In the genomic region with DNA sequence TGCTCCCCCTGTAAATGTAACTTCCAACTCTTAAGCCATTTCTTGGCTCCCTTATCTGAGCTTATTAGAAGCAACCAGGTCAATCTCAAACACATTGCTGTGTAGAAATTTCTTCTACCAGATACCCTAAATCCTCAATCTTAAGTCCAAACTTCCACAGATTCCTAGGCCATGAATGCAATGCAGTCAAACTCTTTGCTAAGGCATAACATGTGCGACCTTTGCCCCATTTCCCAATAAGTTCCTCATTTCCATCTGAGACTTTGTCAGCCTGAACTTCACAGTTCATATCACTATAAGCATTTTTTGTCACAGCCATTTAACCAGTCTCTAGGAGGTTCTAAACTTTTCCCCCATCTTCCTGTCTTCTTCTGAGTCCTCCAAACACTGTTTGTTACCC, we compare ENCODE assay signal across 16 cellular contexts.
DNase-seq lines count a peak whose midpoint lies in the region; ATAC-seq and TF ChIP-seq lines count a peak whose summit lies in the region.
"Had no signal": no experiment of that assay in that cellular context is flagged by ENCODE, and none has a peak within 500 bp of the region (broad histone marks: within the 10 kb centered on the region; RNA-seq: fewer than 3 reads in every experiment).

No MANE protein-coding gene starts in this region.

- no peaks in the 10 kb centered on the region for H3K27me3 ChIP-seq in right lobe of liver
- H3K27me3 ChIP-seq: BLaER1 had no signal

- H3K4me3 ChIP-seq in AG10803 (ENCODE audit: low read length) (no peak overlapping the region), right lobe of liver (no peak overlapping the region)
- H3K4me3 ChIP-seq: BLaER1 had no signal

- no peaks in the 10 kb centered on the region for H3K4me1 ChIP-seq in right lobe of liver
- H3K4me1 ChIP-seq: BLaER1 had no signal

- no peaks in the 10 kb centered on the region for H3K36me3 ChIP-seq in right lobe of liver
- H3K36me3 ChIP-seq: BLaER1 had no signal

- H3K9me3 Mint-ChIP-seq in glutamatergic neuron (ENCODE audit: unreplicated experiment) = peaks cover 13% of the 10 kb centered on the region

- peak; percentile 91 for DNase-seq in AG10803 (ENCODE audit: low read depth)
- DNase-seq in HuH-7 (ENCODE audit: low spot score) = peak; percentile 9
- DNase-seq in amniotic epithelial cell (ENCODE audit: low read depth) = peak; percentile 70
- DNase-seq in right lobe of liver = no peak
- DNase-seq in NCI-H2171 (lab: John Stamatoyannopoulos, UW) = no peak
- no peak for DNase-seq in T-helper 9 cell
- DNase-seq in activated T-cell treated with anti-CD3 and anti-CD28 coated beads, Interleukin-2, amount 50 U/mL, for 48 hours = no peak
- DNase-seq in glutamatergic neuron = no peak
- DNase-seq: activated B cell treated with CpG ODN at 0.5 μM for 24 hours; activated gamma-delta T cell treated with Interleukin-2 at 50 U/mL for 16 hours; hypothalamus; left cardiac atrium; NCI-H2029; NCI-H526; stimulated activated naive CD4-positive, alpha-beta T cell treated with Interleukin-2 at 50 U/mL for 16 hours had no signal

- H3K9me3 ChIP-seq in right lobe of liver = no peaks in the 10 kb centered on the region

- no peak overlapping the region for H3K27ac Mint-ChIP-seq in glutamatergic neuron (ENCODE audit: unreplicated experiment)
- H3K27ac Mint-ChIP-seq: activated B cell treated with CpG ODN at 0.5 μM for 24 hours had no signal

- H3K36me3 Mint-ChIP-seq in glutamatergic neuron (ENCODE audit: unreplicated experiment) = peaks cover 18% of the 10 kb centered on the region

- H3K27me3 Mint-ChIP-seq in glutamatergic neuron (ENCODE audit: unreplicated experiment) = no peaks in the 10 kb centered on the region
- H3K27me3 Mint-ChIP-seq: activated B cell treated with CpG ODN at 0.5 μM for 24 hours had no signal

- no peaks in the 10 kb centered on the region for H3K4me1 Mint-ChIP-seq in glutamatergic neuron (ENCODE audit: low read depth, unreplicated experiment)
- H3K4me1 Mint-ChIP-seq: activated B cell treated with CpG ODN at 0.5 μM for 24 hours had no signal

- TF ChIP-seq CTCF in AG10803 (conservative IDR thresholded peaks at IDR 0.05; ENCODE audit: low read length) = no peak
- no peak for TF ChIP-seq CTCF in right lobe of liver (IDR thresholded peaks at IDR 0.05)
- TF ChIP-seq CTCF in glutamatergic neuron (IDR thresholded peaks at IDR 0.05; ENCODE audit: partially characterized antibody, unreplicated experiment) = no peak

- WGBS in right lobe of liver (ENCODE audit: insufficient coverage, low coverage, low lambda C conversion rate, missing lambda C conversion rate) = 23% methylated on average over 1 of the region's 1 CpG

- no peak overlapping the region for H3K27ac ChIP-seq in right lobe of liver
- H3K27ac ChIP-seq: BLaER1 had no signal

- peak; percentile 53 to 88 (median 70) for ATAC-seq in right lobe of liver
- ATAC-seq: left cardiac atrium had no signal

- intact Hi-C loops in right lobe of liver (cut with DNase I) = no loop called here

- H3K4me3 Mint-ChIP-seq in glutamatergic neuron (ENCODE audit: unreplicated experiment) = no peak overlapping the region
- H3K4me3 Mint-ChIP-seq: activated B cell treated with CpG ODN at 0.5 μM for 24 hours had no signal

- no peak for TF ChIP-seq POLR2A in right lobe of liver (IDR thresholded peaks at IDR 0.05)

Comparison
In these comparisons a context has a peak if more than half of its experiments do, and no peak if none do; other contexts are left out.
1. DNase-seq: peak in AG10803 (single experiment), HuH-7 (single experiment) and amniotic epithelial cell (single experiment); none in right lobe of liver (0 of 3), NCI-H2171 (single experiment), T-helper 9 cell (single experiment), activated T-cell treated with anti-CD3 and anti-CD28 coated beads, Interleukin-2, amount 50 U/mL, for 48 hours (0 of 2) and glutamatergic neuron (single experiment).